In the genomic region with DNA sequence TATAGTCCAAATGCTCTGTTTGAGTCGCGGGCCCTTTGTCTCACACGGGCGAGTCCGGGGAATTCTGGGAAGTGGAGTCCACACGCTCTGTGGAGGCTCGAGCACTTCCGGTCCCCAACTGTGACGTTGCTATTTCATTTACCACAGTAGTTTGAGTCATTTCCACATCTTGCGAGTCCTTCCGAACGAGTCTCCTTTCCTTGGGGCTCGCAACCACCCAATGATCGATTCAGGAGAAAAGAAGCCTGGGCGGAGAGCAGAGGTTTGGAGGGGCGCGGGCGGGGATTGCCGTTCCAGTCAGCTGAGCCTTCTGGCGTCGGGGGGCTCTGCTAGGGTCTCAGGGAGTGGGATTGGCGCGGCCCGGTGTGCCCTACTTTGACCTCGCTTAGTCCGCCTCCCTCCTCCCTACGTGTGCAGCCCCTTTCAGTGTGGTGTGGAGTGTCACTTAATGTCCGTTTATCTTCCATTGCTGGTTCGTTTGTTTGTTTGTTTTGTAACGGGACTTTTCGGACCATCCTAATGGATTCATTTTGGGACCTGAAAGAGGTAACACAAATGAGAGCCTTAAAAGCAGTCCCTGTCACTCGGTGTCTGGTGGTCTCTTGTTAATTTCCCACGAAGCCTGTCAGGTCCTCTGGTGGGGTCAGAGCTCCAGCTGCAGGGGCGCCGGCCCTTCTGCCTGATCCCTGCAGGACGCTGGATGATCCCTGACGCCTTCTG, we compare ENCODE assay signal across 8 cellular contexts. TPM values are rescaled to one million over a fixed set of nuclear protein-coding genes. Genes with fewer than 3 reads are reported as not detected.
DNase-seq lines count a peak whose midpoint lies in the region; ATAC-seq and TF ChIP-seq lines count a peak whose summit lies in the region.

A gene (plus strand): TSS at position 163 of the 720 bp plus-strand sequence. CDS start 58 bp downstream, at position 221.

- DNase-seq in AG04449 (ENCODE audit: low read depth, low spot score) (peak; percentile 37), NCI-H510A treated with DMSO at 0.1 percent for 48 hours (lab: John Stamatoyannopoulos, UW) (peak; percentile 55), dermis microvascular lymphatic vessel endothelial cell (ENCODE audit: low read depth in 2 of 2) (peak; percentile 57 to 88)
- DNase-seq in activated CD4-positive, alpha-beta T cell treated with anti-CD3 and anti-CD28 coated beads, Interleukin-2, amount 50 U/mL, for 1 hour = peak; percentile 72
- peak; percentile 65 to 68 for DNase-seq in stimulated activated CD4-positive, alpha-beta T cell treated with anti-CD3 and anti-CD28 coated beads, Interleukin-2, amount 100 ng/mL, for 48 hours

- H3K27me3 ChIP-seq in liver (ENCODE audit: control insufficient read depth in 4 of 4, insufficient read depth in 4 of 4, low read length in 3 of 4) = peaks cover 0 to 5% (median 0%) of the 10 kb centered on the region in 4 donors

- CTCF ChIA-PET in AG04449 (lab: Yijun Ruan, JAX) = interaction anchor here (1.2 kb wide), 1 partner anchor 24 kb away, joined by 4 read pairs; no protein-coding TSS in a partner anchor

- TF ChIP-seq CTCF in AG04449 (IDR thresholded peaks at IDR 0.05; ENCODE audit: insufficient read depth, low read length, missing control alignments) = no peak
- no peak for TF ChIP-seq CTCF in liver (IDR thresholded peaks at IDR 0.05; ENCODE audit: low read depth, low read length, missing input control)

- WGBS in liver = 1% methylated on average over 37 of the region's 37 CpGs

- POLR2A ChIA-PET in AG04449 (lab: Yijun Ruan, JAX) = interaction anchor here (0.6 to 1.1 kb wide), 2 partner anchors 90 to 136 kb away, joined by 3 to 4 read pairs; a partner anchor contains a TSS

- TF ChIP-seq RAD21 in liver (IDR thresholded peaks at IDR 0.05) = peak in 1 of 2 donors; percentile 19

- H3K9me3 ChIP-seq in liver (ENCODE audit: control insufficient read depth in 4 of 4, low read length in 3 of 4) = peaks cover 12 to 59% (median 34%) of the 10 kb centered on the region in 4 donors

- H3K4me1 ChIP-seq in liver (ENCODE audit: control insufficient read depth in 4 of 4, insufficient read depth in 4 of 4, low read length in 3 of 4) = peaks cover 0 to 11% (median 7%) of the 10 kb centered on the region in 4 donors

- H3K36me3 ChIP-seq in liver (ENCODE audit: control insufficient read depth in 4 of 4, insufficient read depth in 3 of 4, low read depth in 1 of 4, low read length in 3 of 4) = peaks cover 7 to 38% (median 37%) of the 10 kb centered on the region in 4 donors

- ATAC-seq in GM18868 (IDR thresholded peaks at IDR 0.05; ENCODE audit: unreplicated experiment) (peak; percentile 90), HG03342 (IDR thresholded peaks at IDR 0.05; ENCODE audit: unreplicated experiment) (peak; percentile 95)

- H3K4me3 ChIP-seq in AG04449 (ENCODE audit: low read depth, low read length) = peak within 1 kb of the TSS; percentile 90
- peak within 1 kb of the TSS; percentile 83 to 96 (median 92) for H3K4me3 ChIP-seq in liver (ENCODE audit: low read depth in 1 of 3, low read length in 3 of 3)

- H3K27ac ChIP-seq in liver (ENCODE audit: low read depth in 1 of 2, low read length in 2 of 2) = no peak within 1 kb of the TSS

- H3K9ac ChIP-seq in liver (ENCODE audit: low read depth in 1 of 2, low read length in 2 of 2) = peak within 1 kb of the TSS; percentile 32 to 43

TF ChIP-seq in liver, 16 proteins besides CTCF, POLR2A, EP300 and RAD21:
- TF ChIP-seq YY1 (IDR thresholded peaks at IDR 0.05) (peak; percentile 57), NR2F2 (IDR thresholded peaks at IDR 0.05) (no peak), GABPA (IDR thresholded peaks at IDR 0.05 in 1 of 2, conservative IDR thresholded peaks at IDR 0.05 in 1 of 2) (peak; percentile 81 to 95), JUND (IDR thresholded peaks at IDR 0.05) (no peak), FOXA1 (IDR thresholded peaks at IDR 0.05) (no peak), FOXA2 (IDR thresholded peaks at IDR 0.05) (no peak), HNF4A (conservative IDR thresholded peaks at IDR 0.05) (peak in 1 of 2 donors; percentile 37), HNF4G (IDR thresholded peaks at IDR 0.05) (no peak), RXRA (IDR thresholded peaks at IDR 0.05) (no peak), TAF1 (conservative IDR thresholded peaks at IDR 0.05) (no peak), SP1 (IDR thresholded peaks at IDR 0.05) (no peak), EGR1 (IDR thresholded peaks at IDR 0.05; ENCODE audit: low read depth in 2 of 2) (no peak)
- TF ChIP-seq, protein P1, sequence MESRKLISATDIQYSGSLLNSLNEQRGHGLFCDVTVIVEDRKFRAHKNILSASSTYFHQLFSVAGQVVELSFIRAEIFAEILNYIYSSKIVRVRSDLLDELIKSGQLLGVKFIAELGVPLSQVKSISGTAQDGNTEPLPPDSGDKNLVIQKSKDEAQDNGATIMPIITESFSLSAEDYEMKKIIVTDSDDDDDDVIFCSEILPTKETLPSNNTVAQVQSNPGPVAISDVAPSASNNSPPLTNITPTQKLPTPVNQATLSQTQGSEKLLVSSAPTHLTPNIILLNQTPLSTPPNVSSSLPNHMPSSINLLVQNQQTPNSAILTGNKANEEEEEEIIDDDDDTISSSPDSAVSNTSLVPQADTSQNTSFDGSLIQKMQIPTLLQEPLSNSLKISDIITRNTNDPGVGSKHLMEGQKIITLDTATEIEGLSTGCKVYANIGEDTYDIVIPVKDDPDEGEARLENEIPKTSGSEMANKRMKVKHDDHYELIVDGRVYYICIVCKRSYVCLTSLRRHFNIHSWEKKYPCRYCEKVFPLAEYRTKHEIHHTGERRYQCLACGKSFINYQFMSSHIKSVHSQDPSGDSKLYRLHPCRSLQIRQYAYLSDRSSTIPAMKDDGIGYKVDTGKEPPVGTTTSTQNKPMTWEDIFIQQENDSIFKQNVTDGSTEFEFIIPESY (IDR thresholded peaks at IDR 0.05) = peak; percentile 64
- TF ChIP-seq, protein P2, sequence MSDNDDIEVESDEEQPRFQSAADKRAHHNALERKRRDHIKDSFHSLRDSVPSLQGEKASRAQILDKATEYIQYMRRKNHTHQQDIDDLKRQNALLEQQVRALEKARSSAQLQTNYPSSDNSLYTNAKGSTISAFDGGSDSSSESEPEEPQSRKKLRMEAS (IDR thresholded peaks at IDR 0.05) = no peak
- TF ChIP-seq, protein P3, sequence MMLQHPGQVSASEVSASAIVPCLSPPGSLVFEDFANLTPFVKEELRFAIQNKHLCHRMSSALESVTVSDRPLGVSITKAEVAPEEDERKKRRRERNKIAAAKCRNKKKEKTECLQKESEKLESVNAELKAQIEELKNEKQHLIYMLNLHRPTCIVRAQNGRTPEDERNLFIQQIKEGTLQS (IDR thresholded peaks at IDR 0.05) = no peak
- TF ChIP-seq, protein P4, sequence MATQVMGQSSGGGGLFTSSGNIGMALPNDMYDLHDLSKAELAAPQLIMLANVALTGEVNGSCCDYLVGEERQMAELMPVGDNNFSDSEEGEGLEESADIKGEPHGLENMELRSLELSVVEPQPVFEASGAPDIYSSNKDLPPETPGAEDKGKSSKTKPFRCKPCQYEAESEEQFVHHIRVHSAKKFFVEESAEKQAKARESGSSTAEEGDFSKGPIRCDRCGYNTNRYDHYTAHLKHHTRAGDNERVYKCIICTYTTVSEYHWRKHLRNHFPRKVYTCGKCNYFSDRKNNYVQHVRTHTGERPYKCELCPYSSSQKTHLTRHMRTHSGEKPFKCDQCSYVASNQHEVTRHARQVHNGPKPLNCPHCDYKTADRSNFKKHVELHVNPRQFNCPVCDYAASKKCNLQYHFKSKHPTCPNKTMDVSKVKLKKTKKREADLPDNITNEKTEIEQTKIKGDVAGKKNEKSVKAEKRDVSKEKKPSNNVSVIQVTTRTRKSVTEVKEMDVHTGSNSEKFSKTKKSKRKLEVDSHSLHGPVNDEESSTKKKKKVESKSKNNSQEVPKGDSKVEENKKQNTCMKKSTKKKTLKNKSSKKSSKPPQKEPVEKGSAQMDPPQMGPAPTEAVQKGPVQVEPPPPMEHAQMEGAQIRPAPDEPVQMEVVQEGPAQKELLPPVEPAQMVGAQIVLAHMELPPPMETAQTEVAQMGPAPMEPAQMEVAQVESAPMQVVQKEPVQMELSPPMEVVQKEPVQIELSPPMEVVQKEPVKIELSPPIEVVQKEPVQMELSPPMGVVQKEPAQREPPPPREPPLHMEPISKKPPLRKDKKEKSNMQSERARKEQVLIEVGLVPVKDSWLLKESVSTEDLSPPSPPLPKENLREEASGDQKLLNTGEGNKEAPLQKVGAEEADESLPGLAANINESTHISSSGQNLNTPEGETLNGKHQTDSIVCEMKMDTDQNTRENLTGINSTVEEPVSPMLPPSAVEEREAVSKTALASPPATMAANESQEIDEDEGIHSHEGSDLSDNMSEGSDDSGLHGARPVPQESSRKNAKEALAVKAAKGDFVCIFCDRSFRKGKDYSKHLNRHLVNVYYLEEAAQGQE (IDR thresholded peaks at IDR 0.05) = no peak

RNA-seq across cellular contexts. Expression of the gene that starts here (rescaled TPM):
- total RNA-seq in dermis microvascular lymphatic vessel endothelial cell (3.5 and 3.6 TPM in 2 replicates), liver (1 to 10 TPM; 1.8 to 2.5 TPM)
- 1 to 10 TPM in 1 of 2 donors, under 1 TPM in 1; 0.79 to 1.2 TPM for polyA plus RNA-seq in liver
